Comparison of ENCODE assay signal across 25 cellular contexts in the genomic region with DNA sequence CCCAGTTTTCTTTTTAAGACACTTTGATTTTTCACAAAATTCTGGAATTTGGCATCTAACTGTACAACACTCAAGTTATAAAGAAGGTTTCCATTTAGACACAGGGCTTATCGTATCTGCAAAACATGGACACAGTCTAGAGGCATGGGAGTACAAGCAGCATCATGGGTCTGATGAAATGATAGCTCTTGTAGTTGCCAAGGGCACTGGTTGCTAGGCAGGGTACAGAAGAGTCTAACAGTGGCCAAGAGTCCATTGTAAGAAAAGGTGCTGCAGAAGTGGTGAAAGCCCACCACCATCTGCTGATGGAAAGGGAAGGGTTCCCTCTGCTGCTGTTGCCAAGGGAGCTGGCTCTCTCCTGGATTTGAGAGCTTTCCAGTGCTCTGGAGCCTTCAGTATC. TPM values are rescaled to one million over a fixed set of nuclear protein-coding genes. Genes with fewer than 3 reads are reported as not detected.
"Had no signal": no experiment of that assay in that cellular context is flagged by ENCODE, and none has a peak within 500 bp of the region (broad histone marks: within the 10 kb centered on the region; RNA-seq: fewer than 3 reads in every experiment).

No MANE protein-coding gene starts in this region.

- H3K9me3 ChIP-seq: mucosa of descending colon, neutrophil, pancreas, suprapubic skin, thyroid gland had no signal

- ATAC-seq: effector memory CD8-positive, alpha-beta T cell; mucosa of descending colon; natural killer cell treated with Interleukin-12 subunit alpha and Interleukin-12 subunit beta and Interleukin-15 and Interleukin-18, amount 100 ng/mL, for 72 hours; pancreas; sciatic nerve; stimulated activated naive CD8-positive, alpha-beta T cell treated with anti-CD3 and anti-CD28 coated beads, Interleukin-15, amount 100 ng/mL, for 72 hours had no signal

- H3K36me3 ChIP-seq: neutrophil, pancreas, suprapubic skin, thyroid gland had no signal

- H3K4me3 ChIP-seq: mucosa of descending colon, pancreas, smooth muscle cell, suprapubic skin, thyroid gland had no signal

- H3K27ac ChIP-seq: neutrophil, pancreas, suprapubic skin, thyroid gland had no signal

- H3K27me3 ChIP-seq: neutrophil, pancreas, suprapubic skin, thyroid gland had no signal

- H3K4me1 ChIP-seq: pancreas had no signal

- H3K4me2 ChIP-seq: smooth muscle cell had no signal

- DNase-seq: cortex of kidney; effector memory CD8-positive, alpha-beta T cell; erythroblast; hypothalamus; immature natural killer cell; islet precursor cell; kidney glomerular epithelial cell; mesenchymal stem cell; mucosa of descending colon; naive B cell; pancreas; retina; stimulated activated CD4-positive, alpha-beta T cell treated with anti-CD3 and anti-CD28 coated beads, Interleukin-12 subunit alpha, Interleukin-12 subunit beta, amount 100 ng/mL, for 4 hours; stimulated activated CD4-positive, alpha-beta T cell treated with anti-CD3 and anti-CD28 coated beads, Interleukin-1b, Interleukin-23, amount 100 ng/mL, for 48 hours; stimulated activated CD4-positive, alpha-beta T cell treated with anti-CD3 and anti-CD28 coated beads, Interleukin-4, amount 100 ng/mL, for 1 hour; stimulated activated CD8-positive, alpha-beta memory T cell treated with anti-CD3 and anti-CD28 coated beads, Interleukin-4, amount 100 ng/mL, for 48 hours; stimulated activated naive CD4-positive, alpha-beta T cell; stimulated activated naive CD8-positive, alpha-beta T cell treated with anti-CD3 and anti-CD28 coated beads, Interleukin-15, amount 100 ng/mL, for 72 hours; thyroid gland had no signal

RNA-seq across cellular contexts. Expression of a gene that starts 20.8 kb away (rescaled TPM):
- total RNA-seq: natural killer cell treated with Interleukin-12 subunit alpha and Interleukin-12 subunit beta and Interleukin-15 and Interleukin-18, amount 100 ng/mL, for 72 hours; pulmonary artery endothelial cell had no signal
